In genomic region chr14:84806627-84807026, GRCh38 we compare ENCODE assay signal across 19 cellular contexts.
DNase-seq lines count a peak whose midpoint lies in the region; ATAC-seq and TF ChIP-seq lines count a peak whose summit lies in the region.
"Had no signal": no experiment of that assay in that cellular context is flagged by ENCODE, and none has a peak within 500 bp of the region (broad histone marks: within the 10 kb centered on the region; RNA-seq: fewer than 3 reads in every experiment).

No MANE protein-coding gene starts in this region.

- ATAC-seq in GM23338, result no peak
- no peak for ATAC-seq in HG03039 (IDR thresholded peaks at IDR 0.05; ENCODE audit: unreplicated experiment)
- ATAC-seq: mucosa of descending colon, upper lobe of right lung had no signal

- no peaks in the 10 kb centered on the region; the same call in 1 of the 2 replicates for H3K9me2 ChIP-seq in GM23338 (ENCODE audit: insufficient read depth)

- WGBS in mesendoderm (ENCODE audit: extremely low coverage, insufficient coverage, low lambda C conversion rate), result no CpG with 5 or more reads among the region's 4 CpGs

- H3K79me1 ChIP-seq in mesendoderm (ENCODE audit: low read length), result no peaks in the 10 kb centered on the region

- DNase-seq in GM23338 (ENCODE audit: low spot score) (no peak), SK-N-MC (ENCODE audit: low read depth, low spot score) (no peak), fibroblast of pulmonary artery (ENCODE audit: low read depth) (peak; percentile 35), mesendoderm (peak; percentile 84), GOT3 (lab: John Stamatoyannopoulos, UW) (no peak), KG1 (lab: John Stamatoyannopoulos, UW) (no peak)
- DNase-seq: activated CD4-positive, alpha-beta T cell treated with anti-CD3 and anti-CD28 coated beads, Interleukin-2, amount 50 U/mL, for 4 hours; activated CD8-positive, alpha-beta memory T cell treated with anti-CD3 and anti-CD28 coated beads, Interleukin-2, amount 50 U/mL, for 4 hours; activated naive CD8-positive, alpha-beta T cell treated with anti-CD3 and anti-CD28 coated beads for 36 hours; MG63; mucosa of descending colon; NCI-H1436 treated with DMSO at 0.1 percent for 48 hours; substantia nigra; T-helper 9 cell; upper lobe of right lung had no signal

- H3K27me3 Mint-ChIP-seq in GM23338 (ENCODE audit: insufficient read depth, low read depth, poor library complexity), result no peaks in the 10 kb centered on the region
- H3K27me3 Mint-ChIP-seq: activated naive CD8-positive, alpha-beta T cell treated with anti-CD3 and anti-CD28 coated beads for 36 hours had no signal

- H3K79me2 ChIP-seq in GM23338 (replicated peaks; ENCODE audit: insufficient read depth), result no peaks in the 10 kb centered on the region
- no peaks in the 10 kb centered on the region for H3K79me2 ChIP-seq in mesendoderm (ENCODE audit: control insufficient read depth, insufficient read depth, low read length)

- no peak overlapping the region for H3K4ac ChIP-seq in mesendoderm (ENCODE audit: low read depth, low read length)

- H2BK120ac ChIP-seq in mesendoderm (ENCODE audit: low read depth, low read length), result no peak overlapping the region

- H3K27ac ChIP-seq in GM23338 (ENCODE audit: low read depth) (no peak overlapping the region), SK-N-MC (peak overlapping the region; percentile 27; the same call in 1 of the 2 replicates), mesendoderm (ENCODE audit: low read depth, low read length) (no peak overlapping the region)
- H3K27ac ChIP-seq: cardiac muscle cell, upper lobe of right lung had no signal

- H3K36me3 ChIP-seq in GM23338 (ENCODE audit: insufficient read depth) (no peaks in the 10 kb centered on the region), SK-N-MC (ENCODE audit: insufficient read depth, low read length) (no peaks in the 10 kb centered on the region), mesendoderm (ENCODE audit: control insufficient read depth, insufficient read depth, low read length) (no peaks in the 10 kb centered on the region)
- H3K36me3 ChIP-seq: cardiac muscle cell, MG63, upper lobe of right lung had no signal

- no peak overlapping the region for H3K4me3 ChIP-seq in GM23338
- 0 out of 2 replicates have a peak overlapping the region, but pooled peaks have one; percentile 6 for H3K4me3 ChIP-seq in SK-N-MC
- H3K4me3 ChIP-seq in fibroblast of pulmonary artery (replicated peaks; ENCODE audit: low read depth, low read length), result no peak overlapping the region
- no peak overlapping the region for H3K4me3 ChIP-seq in mesendoderm (ENCODE audit: low read length)
- H3K4me3 ChIP-seq: cardiac muscle cell, MG63, mucosa of descending colon, upper lobe of right lung had no signal

- no peak overlapping the region for H3K4me3 Mint-ChIP-seq in GM23338
- H3K4me3 Mint-ChIP-seq: activated naive CD8-positive, alpha-beta T cell treated with anti-CD3 and anti-CD28 coated beads for 36 hours; CD14-positive monocyte had no signal

- no peaks in the 10 kb centered on the region for H3K9me3 Mint-ChIP-seq in GM23338

- peaks cover 7% of the 10 kb centered on the region; the same call in 1 of the 2 replicates for H3K9me3 ChIP-seq in SK-N-MC (ENCODE audit: low read depth, low read length)
- H3K9me3 ChIP-seq: MG63, upper lobe of right lung had no signal

- peak overlapping the region; percentile 75 for H3K18ac ChIP-seq in mesendoderm (ENCODE audit: low read length)

- no peaks in the 10 kb centered on the region for H4K20me1 ChIP-seq in GM23338 (replicated peaks; ENCODE audit: insufficient read depth)

- no peak overlapping the region for H4K8ac ChIP-seq in mesendoderm (ENCODE audit: low read depth, low read length)

- H3K4me1 ChIP-seq in GM23338 (ENCODE audit: insufficient read depth) (no peaks in the 10 kb centered on the region), mesendoderm (ENCODE audit: control insufficient read depth, low read depth, low read length) (no peaks in the 10 kb centered on the region)
- H3K4me1 ChIP-seq: upper lobe of right lung had no signal

- H3K4me2 ChIP-seq in GM23338, result no peak overlapping the region
- H3K4me2 ChIP-seq in mesendoderm (ENCODE audit: low read length), result no peak overlapping the region

- no peak overlapping the region for H2BK5ac ChIP-seq in mesendoderm (ENCODE audit: low read length)

- peak overlapping the region; percentile 24; the same call in 1 of the 2 replicates for H2AFZ ChIP-seq in GM23338

- no peak overlapping the region for H3K23ac ChIP-seq in mesendoderm (ENCODE audit: low read length)

- H4K5ac ChIP-seq in mesendoderm (ENCODE audit: low read length), result no peak overlapping the region

- H2BK15ac ChIP-seq in mesendoderm (replicated peaks; ENCODE audit: low read depth), result no peak overlapping the region

- H2AK5ac ChIP-seq in mesendoderm (ENCODE audit: low read length), result no peak overlapping the region

- no peaks in the 10 kb centered on the region for H3K4me1 Mint-ChIP-seq in GM23338
- H3K4me1 Mint-ChIP-seq: activated naive CD8-positive, alpha-beta T cell treated with anti-CD3 and anti-CD28 coated beads for 36 hours; CD14-positive monocyte had no signal

- H3K56ac ChIP-seq in mesendoderm (ENCODE audit: low read length), result no peak overlapping the region

- H3K27me3 ChIP-seq in GM23338 (ENCODE audit: insufficient read depth) (no peaks in the 10 kb centered on the region), mesendoderm (ENCODE audit: insufficient read depth, low read length, poor library complexity) (no peaks in the 10 kb centered on the region)
- H3K27me3 ChIP-seq: cardiac muscle cell, MG63, upper lobe of right lung had no signal

- TF ChIP-seq CTCF in GM23338 (conservative IDR thresholded peaks at IDR 0.05; ENCODE audit: low read depth in 2 of 2), result no peak
- TF ChIP-seq CTCF in fibroblast of pulmonary artery (IDR thresholded peaks at IDR 0.05; ENCODE audit: low read length, missing control alignments), result no peak

- no peaks in the 10 kb centered on the region for H3F3A ChIP-seq in GM23338 (replicated peaks; ENCODE audit: low read depth)

- H3K27ac Mint-ChIP-seq in GM23338, result no peak overlapping the region
- H3K27ac Mint-ChIP-seq: activated naive CD8-positive, alpha-beta T cell treated with anti-CD3 and anti-CD28 coated beads for 36 hours; activated T-helper 2 cell treated with anti-CD3 and anti-CD28 coated beads, Interferon-gamma antibody, Interleukin-2, Interleukin-4, amounts not matched to agents 10 μg/mL and 5 μg/mL and 100 μg/mL, durations not matched to agents 14 hours and 24 hours and 36 hours; CD14-positive monocyte had no signal

- H3K9ac ChIP-seq in SK-N-MC (ENCODE audit: insufficient read length) (no peak overlapping the region), mesendoderm (ENCODE audit: low read length) (no peak overlapping the region)

- H3K36me3 Mint-ChIP-seq in GM23338 (ENCODE audit: low read depth), result no peaks in the 10 kb centered on the region
- H3K36me3 Mint-ChIP-seq: activated naive CD8-positive, alpha-beta T cell treated with anti-CD3 and anti-CD28 coated beads for 36 hours; CD14-positive monocyte had no signal

TF ChIP-seq in GM23338, 12 proteins besides CTCF, POLR2A, EP300 and RAD21 (continues in another document):
- TF ChIP-seq EZH2phosphoT487 (IDR thresholded peaks at IDR 0.05; ENCODE audit: unreplicated experiment) (no peak), EZH2 (IDR thresholded peaks at IDR 0.05; ENCODE audit: low read depth, unreplicated experiment) (no peak), STAT1 (IDR thresholded peaks at IDR 0.05; ENCODE audit: unreplicated experiment) (no peak), POLR2AphosphoS5 (IDR thresholded peaks at IDR 0.05; ENCODE audit: low read depth) (no peak), JUNB (IDR thresholded peaks at IDR 0.05; ENCODE audit: unreplicated experiment) (no peak), ZNF331 (CRISPR knock-in tag; IDR thresholded peaks at IDR 0.05; ENCODE audit: low read depth) (no peak), CREB1 (CRISPR knock-in tag; IDR thresholded peaks at IDR 0.05; ENCODE audit: low read depth) (no peak)
- TF ChIP-seq, protein P1, sequence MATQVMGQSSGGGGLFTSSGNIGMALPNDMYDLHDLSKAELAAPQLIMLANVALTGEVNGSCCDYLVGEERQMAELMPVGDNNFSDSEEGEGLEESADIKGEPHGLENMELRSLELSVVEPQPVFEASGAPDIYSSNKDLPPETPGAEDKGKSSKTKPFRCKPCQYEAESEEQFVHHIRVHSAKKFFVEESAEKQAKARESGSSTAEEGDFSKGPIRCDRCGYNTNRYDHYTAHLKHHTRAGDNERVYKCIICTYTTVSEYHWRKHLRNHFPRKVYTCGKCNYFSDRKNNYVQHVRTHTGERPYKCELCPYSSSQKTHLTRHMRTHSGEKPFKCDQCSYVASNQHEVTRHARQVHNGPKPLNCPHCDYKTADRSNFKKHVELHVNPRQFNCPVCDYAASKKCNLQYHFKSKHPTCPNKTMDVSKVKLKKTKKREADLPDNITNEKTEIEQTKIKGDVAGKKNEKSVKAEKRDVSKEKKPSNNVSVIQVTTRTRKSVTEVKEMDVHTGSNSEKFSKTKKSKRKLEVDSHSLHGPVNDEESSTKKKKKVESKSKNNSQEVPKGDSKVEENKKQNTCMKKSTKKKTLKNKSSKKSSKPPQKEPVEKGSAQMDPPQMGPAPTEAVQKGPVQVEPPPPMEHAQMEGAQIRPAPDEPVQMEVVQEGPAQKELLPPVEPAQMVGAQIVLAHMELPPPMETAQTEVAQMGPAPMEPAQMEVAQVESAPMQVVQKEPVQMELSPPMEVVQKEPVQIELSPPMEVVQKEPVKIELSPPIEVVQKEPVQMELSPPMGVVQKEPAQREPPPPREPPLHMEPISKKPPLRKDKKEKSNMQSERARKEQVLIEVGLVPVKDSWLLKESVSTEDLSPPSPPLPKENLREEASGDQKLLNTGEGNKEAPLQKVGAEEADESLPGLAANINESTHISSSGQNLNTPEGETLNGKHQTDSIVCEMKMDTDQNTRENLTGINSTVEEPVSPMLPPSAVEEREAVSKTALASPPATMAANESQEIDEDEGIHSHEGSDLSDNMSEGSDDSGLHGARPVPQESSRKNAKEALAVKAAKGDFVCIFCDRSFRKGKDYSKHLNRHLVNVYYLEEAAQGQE (IDR thresholded peaks at IDR 0.05; ENCODE audit: unreplicated experiment), result no peak

Comparison
In these comparisons a context has a peak if more than half of its experiments do, and no peak if none do; other contexts are left out.
1. DNase-seq: peak in fibroblast of pulmonary artery (single experiment) and mesendoderm (single experiment); none in GM23338 (single experiment), SK-N-MC (single experiment), GOT3 (single experiment) and KG1 (single experiment).